Comparison of ENCODE assay signal across 10 cellular contexts in genomic region chr21:46226146-46226545, GRCh38. TPM values are rescaled to one million over a fixed set of nuclear protein-coding genes. Genes with fewer than 3 reads are reported as not detected.
DNase-seq lines count a peak whose midpoint lies in the region; ATAC-seq and TF ChIP-seq lines count a peak whose summit lies in the region.
"Had no signal": no experiment of that assay in that cellular context is flagged by ENCODE, and none has a peak within 500 bp of the region (broad histone marks: within the 10 kb centered on the region; RNA-seq: fewer than 3 reads in every experiment).

No MANE protein-coding gene starts in this region.

- CTCF ChIA-PET in Calu3 (lab: Charles Lee), result no interaction called here

- in situ Hi-C loops in GM13976 (cut with MboI; ENCODE audit: low sequenced_read_pairs, unreplicated experiment), result no loop called here

- no peaks in the 10 kb centered on the region for H3K27me3 Mint-ChIP-seq in Calu3 (ENCODE audit: unreplicated experiment)
- H3K27me3 Mint-ChIP-seq in activated T-cell treated with anti-CD3 and anti-CD28 coated beads, Interleukin-2, amount 50 U/mL, for 72 hours (ENCODE audit: low read depth), result no peaks in the 10 kb centered on the region

- DNase-seq in Calu3, result no peak
- DNase-seq in RWPE2 (ENCODE audit: low spot score), result no peak
- peak; percentile 52 for DNase-seq in fibroblast of mammary gland (ENCODE audit: low read depth)
- no peak for DNase-seq in prostate gland (ENCODE audit: low spot score)
- DNase-seq in GM13976 (ENCODE audit: low spot score), result no peak
- no peak for DNase-seq in cortex of kidney (lab: John Stamatoyannopoulos, UW)
- no peak for DNase-seq in activated T-cell treated with anti-CD3 and anti-CD28 coated beads, Interleukin-2, amount 50 U/mL, for 72 hours
- DNase-seq in H7, result no peak
- DNase-seq: activated naive CD4-positive, alpha-beta T cell treated with anti-CD3 and anti-CD28 coated beads for 36 hours; DMS153 had no signal

- H3K4me3 ChIP-seq in RWPE2 (ENCODE audit: severe bottlenecking) (no peak overlapping the region), fibroblast of mammary gland (ENCODE audit: control insufficient read depth, low read depth, low read length) (peak overlapping the region; percentile 85), prostate gland (peak overlapping the region in 1 of 2 donors; percentile 99), H7 (ENCODE audit: insufficient read depth, low read depth, low read length) (no peak overlapping the region)

- peak overlapping the region; percentile 52 for H3K27ac ChIP-seq in RWPE2 (ENCODE audit: poor library complexity, severe bottlenecking)
- peak overlapping the region; percentile 97 to 98 for H3K27ac ChIP-seq in prostate gland

- peaks cover 42% of the 10 kb centered on the region for H3K36me3 Mint-ChIP-seq in Calu3 (ENCODE audit: insufficient read depth, unreplicated experiment)
- H3K36me3 Mint-ChIP-seq in activated T-cell treated with anti-CD3 and anti-CD28 coated beads, Interleukin-2, amount 50 U/mL, for 72 hours (ENCODE audit: insufficient read depth in 2 of 2), result peaks cover 0 to 5% of the 10 kb centered on the region in 2 donors

- H3K4me1 ChIP-seq in RWPE2 (ENCODE audit: insufficient read depth, poor library complexity, severe bottlenecking), result peaks cover 19% of the 10 kb centered on the region
- H3K4me1 ChIP-seq in prostate gland (replicated peaks), result peaks cover 5% of the 10 kb centered on the region

- intact Hi-C loops in Calu3 (cut with micrococcal nuclease; ENCODE audit: unreplicated experiment), result loop anchor here (10.0 kb wide), 1 partner anchor 81 kb away; no protein-coding TSS in a partner anchor
- intact Hi-C loops in prostate gland (cut with DNase I), result loop anchor here (5.0 kb wide), 3 partner anchors 84 to 254 kb away; a partner anchor contains a TSS

- TF ChIP-seq CTCF in Calu3 (IDR thresholded peaks at IDR 0.05; ENCODE audit: unreplicated experiment), result no peak
- no peak for TF ChIP-seq CTCF in RWPE2 (IDR thresholded peaks at IDR 0.05; ENCODE audit: poor library complexity, severe bottlenecking)
- no peak for TF ChIP-seq CTCF in fibroblast of mammary gland (conservative IDR thresholded peaks at IDR 0.05; ENCODE audit: control insufficient read depth, insufficient read depth, low read depth, low read length)
- TF ChIP-seq CTCF in prostate gland (IDR thresholded peaks at IDR 0.05), result no peak
- TF ChIP-seq CTCF in GM13976 (IDR thresholded peaks at IDR 0.05; ENCODE audit: borderline replicate concordance, control extremely low read depth, extremely low read depth, insufficient read depth, missing control alignments), result no peak

- H3K36me3 ChIP-seq in RWPE2 (ENCODE audit: low read depth), result peaks cover 62% of the 10 kb centered on the region
- H3K36me3 ChIP-seq in prostate gland, result no peaks in the 10 kb centered on the region
- H3K36me3 ChIP-seq in H7 (replicated peaks; ENCODE audit: control insufficient read depth, insufficient read depth, low read length), result peaks cover 3% of the 10 kb centered on the region

- H3K4me3 Mint-ChIP-seq in Calu3 (ENCODE audit: low read depth, unreplicated experiment), result peak overlapping the region; percentile 83
- peak overlapping the region in 1 of 2 donors; percentile 91 for H3K4me3 Mint-ChIP-seq in activated T-cell treated with anti-CD3 and anti-CD28 coated beads, Interleukin-2, amount 50 U/mL, for 72 hours

- no peak for TF ChIP-seq POLR2A in prostate gland (IDR thresholded peaks at IDR 0.05)

- no peak overlapping the region for H3K27ac Mint-ChIP-seq in Calu3 (ENCODE audit: unreplicated experiment)
- no peak overlapping the region for H3K27ac Mint-ChIP-seq in activated T-cell treated with anti-CD3 and anti-CD28 coated beads, Interleukin-2, amount 50 U/mL, for 72 hours
- H3K27ac Mint-ChIP-seq: activated naive CD4-positive, alpha-beta T cell treated with anti-CD3 and anti-CD28 coated beads for 36 hours had no signal

- BruUV-seq in Calu3 (replicated peaks; lab: Mats Ljungman, UMichigan), result no TSS peak

- H3K27me3 ChIP-seq in RWPE2 (ENCODE audit: insufficient read depth, poor library complexity, severe bottlenecking) (no peaks in the 10 kb centered on the region), prostate gland (replicated peaks; ENCODE audit: insufficient read depth) (no peaks in the 10 kb centered on the region), H7 (ENCODE audit: control insufficient read depth, insufficient read depth, low read length) (peaks cover 4% of the 10 kb centered on the region)

- 100% methylated on average over 1 of the region's 1 CpG for WGBS in prostate gland

- peaks cover 21% of the 10 kb centered on the region for H3K4me1 Mint-ChIP-seq in Calu3 (ENCODE audit: low read depth, unreplicated experiment)
- H3K4me1 Mint-ChIP-seq in activated T-cell treated with anti-CD3 and anti-CD28 coated beads, Interleukin-2, amount 50 U/mL, for 72 hours (ENCODE audit: low read depth), result peaks cover 51% of the 10 kb centered on the region

- no peaks in the 10 kb centered on the region for H3K9me3 Mint-ChIP-seq in Calu3 (ENCODE audit: low read depth, unreplicated experiment)
- H3K9me3 Mint-ChIP-seq in activated T-cell treated with anti-CD3 and anti-CD28 coated beads, Interleukin-2, amount 50 U/mL, for 72 hours, result no peaks in the 10 kb centered on the region

- no peak for ATAC-seq in RWPE2 (ENCODE audit: low read depth)
- ATAC-seq in activated T-cell treated with anti-CD3 and anti-CD28 coated beads, Interleukin-2, amount 50 U/mL, for 72 hours (replicated peaks in 1 of 2), result no peak

- H3K9me3 ChIP-seq in RWPE2 (ENCODE audit: severe bottlenecking), result no peaks in the 10 kb centered on the region
- no peaks in the 10 kb centered on the region for H3K9me3 ChIP-seq in prostate gland

RNA-seq across cellular contexts. Expression of gene LSS, which starts 2.4 kb away (rescaled TPM):
- 53.3 and 55.1 TPM in 2 replicates for total RNA-seq in Calu3 (2022)
- total RNA-seq in prostate gland, result 100 to 1,000 TPM in 1 of 2 donors, 10 to 100 TPM in 1; 95.5 to 145 TPM
- total RNA-seq in activated T-cell treated with anti-CD3 and anti-CD28 coated beads, Interleukin-2, amount 50 U/mL, for 72 hours, result 10 to 100 TPM; 18.9 to 22.4 TPM
- 44.6 and 53.3 TPM in 2 replicates for total RNA-seq in H7 (2014; rRNA removed; shearing (Covaris generic))

RNA-seq across cellular contexts. Expression of gene SPATC1L, which starts 41.9 kb away (rescaled TPM):
- total RNA-seq in Calu3 (2022) (4.4 and 5.5 TPM in 2 replicates), prostate gland (10 to 100 TPM; 42.0 to 79.4 TPM)
- total RNA-seq in activated T-cell treated with anti-CD3 and anti-CD28 coated beads, Interleukin-2, amount 50 U/mL, for 72 hours, result 10 to 100 TPM in 1 of 2 donors, 1 to 10 TPM in 1; 2.6 to 12.9 TPM
- total RNA-seq in H7 (2014; rRNA removed; shearing (Covaris generic)), result 35.5 and 41.5 TPM in 2 replicates

RNA-seq across cellular contexts. Expression of gene MCM3AP, which starts 59.3 kb away (rescaled TPM):
- total RNA-seq in Calu3 (2022) (64.1 and 66.5 TPM in 2 replicates), prostate gland (100 to 1,000 TPM; 107 to 120 TPM)
- total RNA-seq in activated T-cell treated with anti-CD3 and anti-CD28 coated beads, Interleukin-2, amount 50 U/mL, for 72 hours, result 100 to 1,000 TPM; 120 to 121 TPM
- 84.8 and 112 TPM in 2 replicates for total RNA-seq in H7 (2014; rRNA removed; shearing (Covaris generic))

RNA-seq across cellular contexts. Expression of gene YBEY, which starts 60.0 kb away (rescaled TPM):
- total RNA-seq in Calu3 (2022), result 10.4 and 11.3 TPM in 2 replicates
- 10 to 100 TPM; 28.5 to 30.0 TPM for total RNA-seq in prostate gland
- 10 to 100 TPM; 22.3 to 25.7 TPM for total RNA-seq in activated T-cell treated with anti-CD3 and anti-CD28 coated beads, Interleukin-2, amount 50 U/mL, for 72 hours
- total RNA-seq in H7 (2014; rRNA removed; shearing (Covaris generic)), result 28.0 and 35.0 TPM in 2 replicates
